ENCODE assay signal across 21 cellular contexts in genomic region chr4:87076690-87077358, GRCh38.
DNase-seq lines count a peak whose midpoint lies in the region; ATAC-seq, FAIRE-seq and TF ChIP-seq lines count a peak whose summit lies in the region.
"Had no signal": no experiment of that assay in that cellular context is flagged by ENCODE, and none has a peak within 500 bp of the region (broad histone marks: within the 10 kb centered on the region; RNA-seq: fewer than 3 reads in every experiment).

No MANE protein-coding gene starts in this region.

- H3K4me1 ChIP-seq in PC-3 (ENCODE audit: insufficient read depth, low read length), result peaks cover 17% of the 10 kb centered on the region

- H3K27me3 ChIP-seq in PC-3 (ENCODE audit: low read length), result no peaks in the 10 kb centered on the region
- H3K27me3 ChIP-seq: cardiac muscle cell had no signal

- H3K36me3 ChIP-seq in PC-3 (ENCODE audit: low read depth, low read length), result no peaks in the 10 kb centered on the region
- H3K36me3 ChIP-seq: cardiac muscle cell had no signal

- BruUV-seq in PC-3 (replicated peaks; lab: Mats Ljungman, UMichigan), result no TSS peak

- no peak overlapping the region for H3K9ac ChIP-seq in PC-3 (ENCODE audit: low read length)
- H3K9ac ChIP-seq: KMS-11 had no signal

- FAIRE-seq in frontal cortex (lab: Jason Lieb, UNC), result no peak
- FAIRE-seq: GM12892, H54 had no signal

- H3K9me2 ChIP-seq in PC-3 (replicated peaks; ENCODE audit: low read length), result no peaks in the 10 kb centered on the region

- no peak for TF ChIP-seq CTCF in PC-3 (conservative IDR thresholded peaks at IDR 0.05; ENCODE audit: low read depth, low read length)

- peaks cover 5% of the 10 kb centered on the region; the same call in 1 of the 2 replicates for H3K79me2 ChIP-seq in PC-3 (ENCODE audit: low read length)

- H2AFZ ChIP-seq in PC-3 (ENCODE audit: low read length), result no peak overlapping the region
- H2AFZ ChIP-seq: PC-9 had no signal

- no peaks in the 10 kb centered on the region for H3K9me3 ChIP-seq in PC-3 (ENCODE audit: low read length)

- intact Hi-C loops in PC-3 (cut with micrococcal nuclease), result no loop called here

- CTCF ChIA-PET in PC-3 (lab: Charles Lee), result no interaction called here

- DNase-seq in PC-3, result no peak
- peak; percentile 60 for DNase-seq in medulla oblongata (ENCODE audit: extremely low spot score)
- peak; percentile 70 for DNase-seq in superior temporal gyrus (ENCODE audit: extremely low spot score)
- no peak for DNase-seq in activated CD4-positive, alpha-beta T cell treated with anti-CD3 and anti-CD28 coated beads for 4 hours
- DNase-seq in AG08395 (ENCODE audit: low spot score), result no peak
- DNase-seq in frontal cortex (ENCODE audit: low spot score in 2 of 2), result no peak
- DNase-seq: DMS79 treated with DMSO at 0.1 percent for 48 hours, glutamatergic neuron, NCI-H187 treated with DMSO at 0.1 percent for 48 hours, NCI-H226, occipital lobe, PC-9, SIG-M5, trophoblast cell had no signal

- H4K20me1 ChIP-seq in PC-3 (ENCODE audit: low read length), result no peaks in the 10 kb centered on the region

- H3K4me2 ChIP-seq in PC-3 (ENCODE audit: low read length), result no peak overlapping the region
- H3K4me2 ChIP-seq: KMS-11, PC-9 had no signal

- no peaks in the 10 kb centered on the region for H3F3A ChIP-seq in PC-3 (ENCODE audit: low read length, unreplicated experiment)

- no peak overlapping the region for H3K4me3 ChIP-seq in PC-3 (ENCODE audit: low read length)
- H3K4me3 ChIP-seq: cardiac muscle cell, PC-9 had no signal

- H3K27ac ChIP-seq in PC-3 (ENCODE audit: low read length) (no peak overlapping the region), cingulate gyrus (ENCODE audit: low read depth, low read length) (peak overlapping the region; percentile 39)
- H3K27ac ChIP-seq: cardiac muscle cell, KMS-11, PC-9 had no signal

- POLR2A ChIA-PET in PC-3 (lab: Charles Lee; ENCODE audit: unreplicated experiment), result no interaction called here

- peak; percentile 23; the same call in 1 of the 2 replicates for ATAC-seq in PC-3
- ATAC-seq in HG03378 (IDR thresholded peaks at IDR 0.05; ENCODE audit: unreplicated experiment), result no peak
- ATAC-seq: stimulated activated memory B cell treated with anti-CD40 and anti-IgM and Interleukin-4, amounts not matched to agents 10 μg/mL and 1 μg/mL and 100 μg/mL, for 72 hours had no signal

Comparison
In these comparisons a context has a peak if more than half of its experiments do, and no peak if none do; other contexts are left out.
1. DNase-seq: peak in medulla oblongata (single experiment) and superior temporal gyrus (single experiment); none in PC-3 (single experiment), activated CD4-positive, alpha-beta T cell treated with anti-CD3 and anti-CD28 coated beads for 4 hours (0 of 2), AG08395 (single experiment) and frontal cortex (0 of 2).